In the genomic region with DNA sequence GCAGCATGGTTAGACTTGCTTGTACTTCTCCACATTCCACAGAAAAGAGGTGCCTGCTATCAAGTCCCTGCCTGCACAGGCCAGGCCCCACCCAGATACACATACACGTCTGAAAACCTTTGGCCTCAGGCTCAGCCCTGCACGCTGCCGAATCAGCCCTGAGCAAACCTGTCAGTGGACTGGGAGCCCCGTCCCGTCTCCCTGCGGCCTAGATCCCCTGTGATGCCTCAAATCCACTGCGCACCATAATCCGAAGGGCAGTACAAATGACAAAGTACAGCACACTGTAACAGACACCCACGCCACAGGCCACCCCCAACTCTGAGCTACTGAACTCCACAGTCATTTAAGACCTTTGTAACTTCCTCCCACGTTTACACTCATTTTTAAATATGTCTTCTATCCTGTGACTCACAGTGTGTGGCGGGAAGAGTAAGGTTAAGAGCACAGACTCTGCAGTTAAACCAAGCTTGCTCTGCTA, we compare ENCODE assay signal across 8 cellular contexts.
DNase-seq lines count a peak whose midpoint lies in the region; ATAC-seq and TF ChIP-seq lines count a peak whose summit lies in the region.

No MANE protein-coding gene starts in this region.

- no peak overlapping the region for H3K9ac ChIP-seq in endodermal cell (ENCODE audit: extremely low read depth, low read length, poor library complexity, severe bottlenecking)

- H3K27me3 ChIP-seq in SJCRH30 (no peaks in the 10 kb centered on the region), endodermal cell (ENCODE audit: control insufficient read depth, insufficient read depth, low read length, poor library complexity, severe bottlenecking) (no peaks in the 10 kb centered on the region)

- DNase-seq in SJCRH30 = peak in 1 of 2 experiments; percentile 48
- no peak for DNase-seq in endodermal cell
- peak; percentile 6 to 20 for DNase-seq in stimulated activated CD8-positive, alpha-beta memory T cell treated with anti-CD3 and anti-CD28 coated beads, Interleukin-2, amount 100 ng/mL, for 48 hours (ENCODE audit: low read depth in 2 of 2)
- DNase-seq in DMS 273 (lab: John Stamatoyannopoulos, UW; ENCODE audit: unreplicated experiment) = no peak
- no peak for DNase-seq in NCI-H345 treated with DMSO at 0.1 percent for 48 hours (lab: John Stamatoyannopoulos, UW; ENCODE audit: unreplicated experiment)
- DNase-seq in activated gamma-delta T cell treated with Interleukin-2 at 50 U/mL for 16 hours = no peak

- peak overlapping the region; percentile 12 for H3K27ac Mint-ChIP-seq in endodermal cell

- H3K4me3 ChIP-seq in SJCRH30 (no peak overlapping the region), endodermal cell (ENCODE audit: low read length) (no peak overlapping the region)

- H3K4me1 Mint-ChIP-seq in endodermal cell = peaks cover 9% of the 10 kb centered on the region

- no peak overlapping the region for H3K4me3 Mint-ChIP-seq in endodermal cell

- H3K27ac ChIP-seq in SJCRH30 (peak overlapping the region; percentile 89), endodermal cell (ENCODE audit: low read depth, low read length) (no peak overlapping the region)

- H3K4me1 ChIP-seq in SJCRH30 = peaks cover 62% of the 10 kb centered on the region
- no peaks in the 10 kb centered on the region for H3K4me1 ChIP-seq in endodermal cell (ENCODE audit: control insufficient read depth, insufficient read depth, low read length)

- no peak for TF ChIP-seq CTCF in endodermal cell (conservative IDR thresholded peaks at IDR 0.05)

- 86 to 94% methylated on average over 10 to 11 of the region's 11 CpGs for WGBS in endodermal cell (ENCODE audit: insufficient coverage in 1 of 2, insufficient read length in 1 of 2), 2 experiments

- peaks cover 4% of the 10 kb centered on the region for H3K9me3 Mint-ChIP-seq in endodermal cell

- ATAC-seq in GM18873 (IDR thresholded peaks at IDR 0.05; ENCODE audit: low FRiP score, unreplicated experiment) = peak; percentile 70
- ATAC-seq in HG02870 (IDR thresholded peaks at IDR 0.05; ENCODE audit: unreplicated experiment) = peak; percentile 72

- peaks cover 2% of the 10 kb centered on the region for H3K36me3 Mint-ChIP-seq in endodermal cell (ENCODE audit: low read depth)

- H3K27me3 Mint-ChIP-seq in endodermal cell (ENCODE audit: insufficient read depth) = no peaks in the 10 kb centered on the region

- H3K9me3 ChIP-seq in SJCRH30 (replicated peaks) = no peaks in the 10 kb centered on the region; the same call in 1 of the 2 replicates
- peaks cover 16% of the 10 kb centered on the region for H3K9me3 ChIP-seq in endodermal cell (ENCODE audit: control insufficient read depth, low read length)

- H3K36me3 ChIP-seq in SJCRH30 = no peaks in the 10 kb centered on the region
- no peaks in the 10 kb centered on the region for H3K36me3 ChIP-seq in endodermal cell (ENCODE audit: control insufficient read depth, insufficient read depth, low read length)

Comparison
In these comparisons a context has a peak if more than half of its experiments do, and no peak if none do; other contexts are left out.
1. DNase-seq: peak in stimulated activated CD8-positive, alpha-beta memory T cell treated with anti-CD3 and anti-CD28 coated beads, Interleukin-2, amount 100 ng/mL, for 48 hours (2 of 2); none in endodermal cell (single experiment), DMS 273 (single experiment), NCI-H345 treated with DMSO at 0.1 percent for 48 hours (single experiment) and activated gamma-delta T cell treated with Interleukin-2 at 50 U/mL for 16 hours (single experiment).